ENCODE assay signal across 9 cellular contexts in the genomic region with DNA sequence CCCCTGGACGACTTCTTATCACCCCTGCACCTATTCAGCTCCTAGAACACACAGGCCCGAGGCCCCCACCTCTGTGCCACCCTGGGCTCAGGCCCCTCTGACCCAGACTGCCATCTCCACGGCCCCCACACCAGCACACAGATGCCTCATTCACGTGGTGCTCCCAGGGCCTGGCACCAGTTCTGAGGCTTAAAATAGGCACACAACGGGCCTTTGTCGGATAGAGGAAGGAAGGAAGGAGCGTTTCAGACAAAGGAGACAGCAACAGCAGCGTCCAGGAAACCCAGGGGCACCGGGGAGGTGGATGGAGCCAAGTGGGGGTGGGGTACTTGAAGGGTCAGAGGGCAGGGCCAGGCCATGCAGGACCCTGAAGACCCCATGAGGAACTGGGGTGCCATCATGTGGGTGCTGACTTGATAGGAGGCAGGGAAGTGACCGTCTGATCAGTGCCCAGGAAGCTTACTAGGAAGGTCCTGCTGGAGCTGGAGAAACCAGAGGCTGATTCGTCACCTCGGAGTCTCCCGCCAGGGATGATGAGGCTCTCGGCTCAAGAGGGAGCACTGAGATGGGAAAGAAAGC. TPM values are rescaled to one million over a fixed set of nuclear protein-coding genes. Genes with fewer than 3 reads are reported as not detected.
DNase-seq lines count a peak whose midpoint lies in the region; TF ChIP-seq lines count a peak whose summit lies in the region.
"Had no signal": no experiment of that assay in that cellular context is flagged by ENCODE, and none has a peak within 500 bp of the region (broad histone marks: within the 10 kb centered on the region; RNA-seq: fewer than 3 reads in every experiment).

No MANE protein-coding gene starts in this region.

- no peak for TF ChIP-seq CTCF in OCI-LY7 (conservative IDR thresholded peaks at IDR 0.05; ENCODE audit: low read length)
- no peak for TF ChIP-seq CTCF in nephron progenitor cell (IDR thresholded peaks at IDR 0.05)

- H3K4me3 ChIP-seq in BLaER1 = peak overlapping the region; percentile 54
- no peak overlapping the region for H3K4me3 ChIP-seq in OCI-LY7 (ENCODE audit: low read depth, low read length, poor library complexity, severe bottlenecking)
- H3K4me3 ChIP-seq: uterus had no signal

- no peaks in the 10 kb centered on the region for H3K27me3 ChIP-seq in BLaER1
- H3K27me3 ChIP-seq: uterus had no signal

- no peaks in the 10 kb centered on the region for H3K9me2 ChIP-seq in OCI-LY7 (ENCODE audit: insufficient read depth, low read length)

- CTCF ChIA-PET in OCI-LY7 (lab: Charles Lee; ENCODE audit: unreplicated experiment) = interaction anchor here (0.6 kb wide), 1 partner anchor 15 kb away, joined by 4 read pairs; no protein-coding TSS in a partner anchor

- peaks cover 84% of the 10 kb centered on the region for H3K4me1 ChIP-seq in BLaER1
- H3K4me1 ChIP-seq in OCI-LY7 (ENCODE audit: insufficient read depth, low read length, poor library complexity, severe bottlenecking) = peaks cover 68% of the 10 kb centered on the region
- H3K4me1 ChIP-seq: uterus had no signal

- H3K9me3 Mint-ChIP-seq in nephron progenitor cell = no peaks in the 10 kb centered on the region
- no peaks in the 10 kb centered on the region for H3K9me3 Mint-ChIP-seq in activated T-helper 2 cell treated with anti-CD3 and anti-CD28 coated beads, Interferon-gamma antibody, Interleukin-2, Interleukin-4, amounts not matched to agents 10 μg/mL and 5 μg/mL and 100 μg/mL, durations not matched to agents 14 hours and 24 hours and 36 hours

- H2AFZ ChIP-seq in OCI-LY7 (ENCODE audit: low read length) = no peak overlapping the region

- peak overlapping the region; percentile 99 for H3K27ac ChIP-seq in BLaER1
- H3K27ac ChIP-seq in OCI-LY7 (ENCODE audit: low read depth, low read length, poor library complexity, severe bottlenecking) = no peak overlapping the region
- H3K27ac ChIP-seq: uterus had no signal

- H3K36me3 ChIP-seq in BLaER1 (peaks cover 27% of the 10 kb centered on the region), OCI-LY7 (ENCODE audit: insufficient read depth, low read length) (no peaks in the 10 kb centered on the region)
- H3K36me3 ChIP-seq: uterus had no signal

- H3K4me1 Mint-ChIP-seq in nephron progenitor cell = peaks cover 35% of the 10 kb centered on the region
- H3K4me1 Mint-ChIP-seq in activated T-helper 2 cell treated with anti-CD3 and anti-CD28 coated beads, Interferon-gamma antibody, Interleukin-2, Interleukin-4, amounts not matched to agents 10 μg/mL and 5 μg/mL and 100 μg/mL, durations not matched to agents 14 hours and 24 hours and 36 hours (ENCODE audit: low read depth) = no peaks in the 10 kb centered on the region

- DNase-seq in OCI-LY7 (ENCODE audit: low spot score) = no peak
- DNase-seq in foreskin melanocyte = peak; percentile 93
- no peak for DNase-seq in nephron progenitor cell
- DNase-seq in activated T-cell treated with anti-CD3 and anti-CD28 coated beads for 4 hours = no peak
- DNase-seq in activated T-helper 2 cell treated with anti-CD3 and anti-CD28 coated beads, Interferon-gamma antibody, Interleukin-2, Interleukin-4, amounts not matched to agents 10 μg/mL and 5 μg/mL and 100 μg/mL, durations not matched to agents 14 hours and 24 hours and 36 hours (ENCODE audit: low spot score) = no peak
- DNase-seq in activated CD4-positive, alpha-beta T cell treated with anti-CD3 and anti-CD28 coated beads, Interleukin-2, amount 50 U/mL, for 1 hour = no peak
- DNase-seq in DMS 273 treated with DMSO at 0.1 percent for 48 hours (lab: John Stamatoyannopoulos, UW) = no peak
- DNase-seq: uterus had no signal

- H3K4me3 Mint-ChIP-seq in nephron progenitor cell = no peak overlapping the region
- H3K4me3 Mint-ChIP-seq in activated T-helper 2 cell treated with anti-CD3 and anti-CD28 coated beads, Interferon-gamma antibody, Interleukin-2, Interleukin-4, amounts not matched to agents 10 μg/mL and 5 μg/mL and 100 μg/mL, durations not matched to agents 14 hours and 24 hours and 36 hours (ENCODE audit: low read depth) = no peak overlapping the region

- H3K36me3 Mint-ChIP-seq in nephron progenitor cell (ENCODE audit: low read depth) = no peaks in the 10 kb centered on the region
- H3K36me3 Mint-ChIP-seq in activated T-helper 2 cell treated with anti-CD3 and anti-CD28 coated beads, Interferon-gamma antibody, Interleukin-2, Interleukin-4, amounts not matched to agents 10 μg/mL and 5 μg/mL and 100 μg/mL, durations not matched to agents 14 hours and 24 hours and 36 hours (ENCODE audit: low read depth) = no peaks in the 10 kb centered on the region

- peaks cover 40% of the 10 kb centered on the region for H3K27me3 Mint-ChIP-seq in nephron progenitor cell (ENCODE audit: low read depth, poor library complexity)
- peaks cover 2% of the 10 kb centered on the region for H3K27me3 Mint-ChIP-seq in activated T-helper 2 cell treated with anti-CD3 and anti-CD28 coated beads, Interferon-gamma antibody, Interleukin-2, Interleukin-4, amounts not matched to agents 10 μg/mL and 5 μg/mL and 100 μg/mL, durations not matched to agents 14 hours and 24 hours and 36 hours (ENCODE audit: low read depth)

- peak overlapping the region; percentile 25 for H3K27ac Mint-ChIP-seq in nephron progenitor cell
- no peak overlapping the region for H3K27ac Mint-ChIP-seq in activated T-helper 2 cell treated with anti-CD3 and anti-CD28 coated beads, Interferon-gamma antibody, Interleukin-2, Interleukin-4, amounts not matched to agents 10 μg/mL and 5 μg/mL and 100 μg/mL, durations not matched to agents 14 hours and 24 hours and 36 hours

- no TSS peak for BruUV-seq in OCI-LY7 (replicated peaks; lab: Mats Ljungman, UMichigan)

- POLR2A ChIA-PET in OCI-LY7 (lab: Charles Lee) = interaction anchor here (0.6 kb wide), 1 partner anchor 13 kb away, joined by 3 read pairs; no protein-coding TSS in a partner anchor

- H4K20me1 ChIP-seq in BLaER1 (no peaks in the 10 kb centered on the region), OCI-LY7 (ENCODE audit: insufficient read depth, low read length) (no peaks in the 10 kb centered on the region)

- H3K79me2 ChIP-seq in OCI-LY7 (ENCODE audit: insufficient read depth, low read depth, low read length) = no peaks in the 10 kb centered on the region

- peak overlapping the region; percentile 98 for H3K4me2 ChIP-seq in BLaER1
- peak overlapping the region; percentile 25; the same call in 1 of the 2 replicates for H3K4me2 ChIP-seq in OCI-LY7 (ENCODE audit: low read length)

- intact Hi-C loops in OCI-LY7 (cut with micrococcal nuclease; ENCODE audit: unreplicated experiment) = no loop called here
- intact Hi-C loops in activated T-helper 2 cell treated with anti-CD3 and anti-CD28 coated beads, Interferon-gamma antibody, Interleukin-2, Interleukin-4, amounts not matched to agents 10 μg/mL and 5 μg/mL and 100 μg/mL, durations not matched to agents 14 hours and 24 hours and 36 hours (cut with micrococcal nuclease) = no loop called here

- H3K9me3 ChIP-seq in BLaER1 (peaks cover 16% of the 10 kb centered on the region; the same call in 1 of the 2 replicates), OCI-LY7 (ENCODE audit: low read length) (no peaks in the 10 kb centered on the region)
- H3K9me3 ChIP-seq: uterus had no signal

- H3K9ac ChIP-seq in BLaER1 = peak overlapping the region; percentile 83

RNA-seq across cellular contexts. Expression of a gene that starts 7.1 kb away (rescaled TPM):
- 14.2 and 15.3 TPM in 2 replicates for total RNA-seq in OCI-LY7 (2014; rRNA removed; shearing (Covaris generic))
- total RNA-seq in OCI-LY7 (2022) = 13.9 and 15.6 TPM in 2 replicates
- 0.16 TPM in 2 replicates for total RNA-seq in activated T-helper 2 cell treated with anti-CD3 and anti-CD28 coated beads, Interferon-gamma antibody, Interleukin-2, Interleukin-4, amounts not matched to agents 10 μg/mL and 5 μg/mL and 100 μg/mL, durations not matched to agents 14 hours and 24 hours and 36 hours

RNA-seq across cellular contexts. Expression of a gene that starts 25.8 kb away (rescaled TPM):
- total RNA-seq in OCI-LY7 (2014; rRNA removed; shearing (Covaris generic)) = 0.10 TPM in 1 of 2 replicates, not detected in the other
- total RNA-seq in OCI-LY7 (2022) = 0.52 TPM in 1 of 2 replicates, not detected in the other
- 0.28 and 0.39 TPM in 2 replicates for total RNA-seq in activated T-helper 2 cell treated with anti-CD3 and anti-CD28 coated beads, Interferon-gamma antibody, Interleukin-2, Interleukin-4, amounts not matched to agents 10 μg/mL and 5 μg/mL and 100 μg/mL, durations not matched to agents 14 hours and 24 hours and 36 hours

RNA-seq across cellular contexts. Expression of a gene that starts 44.4 kb away (rescaled TPM):
- 33.3 and 45.6 TPM in 2 replicates for total RNA-seq in OCI-LY7 (2014; rRNA removed; shearing (Covaris generic))
- 38.6 and 46.8 TPM in 2 replicates for total RNA-seq in OCI-LY7 (2022)
- 39.1 and 39.4 TPM in 2 replicates for total RNA-seq in activated T-helper 2 cell treated with anti-CD3 and anti-CD28 coated beads, Interferon-gamma antibody, Interleukin-2, Interleukin-4, amounts not matched to agents 10 μg/mL and 5 μg/mL and 100 μg/mL, durations not matched to agents 14 hours and 24 hours and 36 hours

Comparison
In these comparisons a context has a peak if more than half of its experiments do, and no peak if none do; other contexts are left out.
1. RNA of a gene that starts 7.1 kb away (total RNA-seq): 13.9 to 15.6 TPM in OCI-LY7; 0.16 TPM in activated T-helper 2 cell treated with anti-CD3 and anti-CD28 coated beads, Interferon-gamma antibody, Interleukin-2, Interleukin-4, amounts not matched to agents 10 μg/mL and 5 μg/mL and 100 μg/mL, durations not matched to agents 14 hours and 24 hours and 36 hours; every median in the first group is over 10 times any median in the second.